ENCODE assay signal across 1 cellular context in the genomic region with DNA sequence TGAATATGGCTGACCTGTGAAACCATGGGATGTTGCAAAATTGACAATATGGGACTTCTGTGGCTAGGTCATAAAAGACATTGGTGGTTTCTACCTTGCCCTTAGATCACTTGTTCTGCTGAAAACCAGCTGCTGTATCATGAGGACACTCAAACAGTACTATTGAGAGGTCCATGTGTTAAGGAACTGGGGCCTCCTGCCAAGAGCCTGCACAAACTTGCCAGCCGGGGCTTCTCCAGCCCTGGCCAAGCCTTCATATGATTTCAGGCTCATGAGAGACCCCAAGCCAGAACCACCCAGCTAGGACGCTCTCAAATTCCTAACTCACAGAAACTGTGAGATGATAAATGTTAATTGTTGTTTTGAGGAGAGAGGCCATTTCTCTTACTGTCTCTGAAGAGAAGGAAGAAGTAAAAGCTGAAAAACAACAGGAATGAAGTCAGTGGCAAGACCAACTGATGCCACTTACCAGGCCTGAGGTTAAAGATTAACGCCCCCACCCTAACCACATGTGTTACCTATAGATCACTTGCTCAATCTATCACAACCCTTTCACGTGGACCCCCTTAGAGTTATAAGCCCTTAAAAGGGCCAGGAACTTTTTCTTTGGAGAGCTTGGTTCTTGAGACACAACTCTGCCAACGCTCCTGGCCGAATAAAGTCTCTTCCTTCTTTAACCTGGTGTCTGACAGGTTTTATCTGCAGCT.
TF ChIP-seq lines count a peak whose summit lies in the region.

No MANE protein-coding gene starts in this region.

TF ChIP-seq in HepG2, 621 proteins besides CTCF, POLR2A, EP300 and RAD21 (continues in another document):
- TF ChIP-seq ZNF350 (CRISPR knock-in tag; IDR thresholded peaks at IDR 0.05; ENCODE audit: borderline replicate concordance, low read depth), result no peak
- peak; percentile 74; the same call in 1 of the 2 replicates for TF ChIP-seq ZBTB20 (CRISPR knock-in tag; IDR thresholded peaks at IDR 0.05; ENCODE audit: borderline replicate concordance, low read depth)
- no peak for TF ChIP-seq HOXA7 (CRISPR knock-in tag; IDR thresholded peaks at IDR 0.05)
- TF ChIP-seq, protein P1, sequence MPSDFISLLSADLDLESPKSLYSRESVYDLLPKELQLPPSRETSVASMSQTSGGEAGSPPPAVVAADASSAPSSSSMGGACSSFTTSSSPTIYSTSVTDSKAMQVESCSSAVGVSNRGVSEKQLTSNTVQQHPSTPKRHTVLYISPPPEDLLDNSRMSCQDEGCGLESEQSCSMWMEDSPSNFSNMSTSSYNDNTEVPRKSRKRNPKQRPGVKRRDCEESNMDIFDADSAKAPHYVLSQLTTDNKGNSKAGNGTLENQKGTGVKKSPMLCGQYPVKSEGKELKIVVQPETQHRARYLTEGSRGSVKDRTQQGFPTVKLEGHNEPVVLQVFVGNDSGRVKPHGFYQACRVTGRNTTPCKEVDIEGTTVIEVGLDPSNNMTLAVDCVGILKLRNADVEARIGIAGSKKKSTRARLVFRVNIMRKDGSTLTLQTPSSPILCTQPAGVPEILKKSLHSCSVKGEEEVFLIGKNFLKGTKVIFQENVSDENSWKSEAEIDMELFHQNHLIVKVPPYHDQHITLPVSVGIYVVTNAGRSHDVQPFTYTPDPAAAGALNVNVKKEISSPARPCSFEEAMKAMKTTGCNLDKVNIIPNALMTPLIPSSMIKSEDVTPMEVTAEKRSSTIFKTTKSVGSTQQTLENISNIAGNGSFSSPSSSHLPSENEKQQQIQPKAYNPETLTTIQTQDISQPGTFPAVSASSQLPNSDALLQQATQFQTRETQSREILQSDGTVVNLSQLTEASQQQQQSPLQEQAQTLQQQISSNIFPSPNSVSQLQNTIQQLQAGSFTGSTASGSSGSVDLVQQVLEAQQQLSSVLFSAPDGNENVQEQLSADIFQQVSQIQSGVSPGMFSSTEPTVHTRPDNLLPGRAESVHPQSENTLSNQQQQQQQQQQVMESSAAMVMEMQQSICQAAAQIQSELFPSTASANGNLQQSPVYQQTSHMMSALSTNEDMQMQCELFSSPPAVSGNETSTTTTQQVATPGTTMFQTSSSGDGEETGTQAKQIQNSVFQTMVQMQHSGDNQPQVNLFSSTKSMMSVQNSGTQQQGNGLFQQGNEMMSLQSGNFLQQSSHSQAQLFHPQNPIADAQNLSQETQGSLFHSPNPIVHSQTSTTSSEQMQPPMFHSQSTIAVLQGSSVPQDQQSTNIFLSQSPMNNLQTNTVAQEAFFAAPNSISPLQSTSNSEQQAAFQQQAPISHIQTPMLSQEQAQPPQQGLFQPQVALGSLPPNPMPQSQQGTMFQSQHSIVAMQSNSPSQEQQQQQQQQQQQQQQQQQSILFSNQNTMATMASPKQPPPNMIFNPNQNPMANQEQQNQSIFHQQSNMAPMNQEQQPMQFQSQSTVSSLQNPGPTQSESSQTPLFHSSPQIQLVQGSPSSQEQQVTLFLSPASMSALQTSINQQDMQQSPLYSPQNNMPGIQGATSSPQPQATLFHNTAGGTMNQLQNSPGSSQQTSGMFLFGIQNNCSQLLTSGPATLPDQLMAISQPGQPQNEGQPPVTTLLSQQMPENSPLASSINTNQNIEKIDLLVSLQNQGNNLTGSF (CRISPR knock-in tag; IDR thresholded peaks at IDR 0.05), result no peak
- no peak for TF ChIP-seq ZNF607 (CRISPR knock-in tag; IDR thresholded peaks at IDR 0.05; ENCODE audit: borderline replicate concordance)
- TF ChIP-seq KAT8 (CRISPR knock-in tag; IDR thresholded peaks at IDR 0.05), result 0 out of 2 replicates have a peak, but pooled peaks have one; percentile 30
- TF ChIP-seq ZNF563 (CRISPR knock-in tag; IDR thresholded peaks at IDR 0.05), result no peak
- 0 out of 2 replicates have a peak, but pooled peaks have one; percentile 31 for TF ChIP-seq SOX5 (CRISPR knock-in tag; IDR thresholded peaks at IDR 0.05; ENCODE audit: borderline replicate concordance)
- TF ChIP-seq MAF1 (CRISPR knock-in tag; IDR thresholded peaks at IDR 0.05; ENCODE audit: borderline replicate concordance), result no peak
- TF ChIP-seq SIN3B (IDR thresholded peaks at IDR 0.05; ENCODE audit: low read length), result no peak
- TF ChIP-seq JARID2 (CRISPR knock-in tag; IDR thresholded peaks at IDR 0.05; ENCODE audit: insufficient replicate concordance), result no peak
- no peak for TF ChIP-seq NFRKB (IDR thresholded peaks at IDR 0.05)
- TF ChIP-seq CEBPG (CRISPR knock-in tag; IDR thresholded peaks at IDR 0.05), result peak; percentile 46; the same call in 1 of the 2 replicates
- TF ChIP-seq ZNF124 (CRISPR knock-in tag; IDR thresholded peaks at IDR 0.05), result peak; percentile 94
- TF ChIP-seq KDM1A (CRISPR knock-in tag; IDR thresholded peaks at IDR 0.05), result no peak
- TF ChIP-seq, protein P2, sequence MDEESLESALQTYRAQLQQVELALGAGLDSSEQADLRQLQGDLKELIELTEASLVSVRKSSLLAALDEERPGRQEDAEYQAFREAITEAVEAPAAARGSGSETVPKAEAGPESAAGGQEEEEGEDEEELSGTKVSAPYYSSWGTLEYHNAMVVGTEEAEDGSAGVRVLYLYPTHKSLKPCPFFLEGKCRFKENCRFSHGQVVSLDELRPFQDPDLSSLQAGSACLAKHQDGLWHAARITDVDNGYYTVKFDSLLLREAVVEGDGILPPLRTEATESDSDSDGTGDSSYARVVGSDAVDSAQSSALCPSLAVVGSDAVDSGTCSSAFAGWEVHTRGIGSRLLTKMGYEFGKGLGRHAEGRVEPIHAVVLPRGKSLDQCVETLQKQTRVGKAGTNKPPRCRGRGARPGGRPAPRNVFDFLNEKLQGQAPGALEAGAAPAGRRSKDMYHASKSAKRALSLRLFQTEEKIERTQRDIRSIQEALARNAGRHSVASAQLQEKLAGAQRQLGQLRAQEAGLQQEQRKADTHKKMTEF (CRISPR knock-in tag; IDR thresholded peaks at IDR 0.05), result peak; percentile 45; the same call in 1 of the 2 replicates
- peak; percentile 34; the same call in 1 of the 2 replicates for TF ChIP-seq CEBPB (IDR thresholded peaks at IDR 0.05; ENCODE audit: borderline replicate concordance, low read depth, low read length)
- TF ChIP-seq, protein P3, sequence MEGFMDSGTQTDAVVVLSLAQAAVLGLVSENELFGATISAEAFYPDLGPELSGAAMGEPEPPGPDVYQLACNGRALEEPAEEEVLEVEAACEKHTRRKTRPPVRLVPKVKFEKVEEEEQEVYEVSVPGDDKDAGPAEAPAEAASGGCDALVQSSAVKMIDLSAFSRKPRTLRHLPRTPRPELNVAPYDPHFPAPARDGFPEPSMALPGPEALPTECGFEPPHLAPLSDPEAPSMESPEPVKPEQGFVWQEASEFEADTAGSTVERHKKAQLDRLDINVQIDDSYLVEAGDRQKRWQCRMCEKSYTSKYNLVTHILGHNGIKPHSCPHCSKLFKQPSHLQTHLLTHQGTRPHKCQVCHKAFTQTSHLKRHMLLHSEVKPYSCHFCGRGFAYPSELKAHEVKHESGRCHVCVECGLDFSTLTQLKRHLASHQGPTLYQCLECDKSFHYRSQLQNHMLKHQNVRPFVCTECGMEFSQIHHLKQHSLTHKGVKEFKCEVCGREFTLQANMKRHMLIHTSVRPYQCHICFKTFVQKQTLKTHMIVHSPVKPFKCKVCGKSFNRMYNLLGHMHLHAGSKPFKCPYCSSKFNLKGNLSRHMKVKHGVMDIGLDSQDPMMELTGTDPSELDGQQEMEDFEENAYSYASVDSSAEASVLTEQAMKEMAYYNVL (CRISPR knock-in tag; IDR thresholded peaks at IDR 0.05; ENCODE audit: borderline replicate concordance), result no peak
- peak; percentile 83; the same call in 1 of the 2 replicates for TF ChIP-seq GATAD2A (CRISPR knock-in tag; IDR thresholded peaks at IDR 0.05)
- TF ChIP-seq ERF (CRISPR knock-in tag; IDR thresholded peaks at IDR 0.05), result 0 out of 2 replicates have a peak, but pooled peaks have one; percentile 6
- TF ChIP-seq MED1 (CRISPR knock-in tag; IDR thresholded peaks at IDR 0.05), result peak; percentile 2; the same call in 1 of the 2 replicates
- TF ChIP-seq, protein P4, sequence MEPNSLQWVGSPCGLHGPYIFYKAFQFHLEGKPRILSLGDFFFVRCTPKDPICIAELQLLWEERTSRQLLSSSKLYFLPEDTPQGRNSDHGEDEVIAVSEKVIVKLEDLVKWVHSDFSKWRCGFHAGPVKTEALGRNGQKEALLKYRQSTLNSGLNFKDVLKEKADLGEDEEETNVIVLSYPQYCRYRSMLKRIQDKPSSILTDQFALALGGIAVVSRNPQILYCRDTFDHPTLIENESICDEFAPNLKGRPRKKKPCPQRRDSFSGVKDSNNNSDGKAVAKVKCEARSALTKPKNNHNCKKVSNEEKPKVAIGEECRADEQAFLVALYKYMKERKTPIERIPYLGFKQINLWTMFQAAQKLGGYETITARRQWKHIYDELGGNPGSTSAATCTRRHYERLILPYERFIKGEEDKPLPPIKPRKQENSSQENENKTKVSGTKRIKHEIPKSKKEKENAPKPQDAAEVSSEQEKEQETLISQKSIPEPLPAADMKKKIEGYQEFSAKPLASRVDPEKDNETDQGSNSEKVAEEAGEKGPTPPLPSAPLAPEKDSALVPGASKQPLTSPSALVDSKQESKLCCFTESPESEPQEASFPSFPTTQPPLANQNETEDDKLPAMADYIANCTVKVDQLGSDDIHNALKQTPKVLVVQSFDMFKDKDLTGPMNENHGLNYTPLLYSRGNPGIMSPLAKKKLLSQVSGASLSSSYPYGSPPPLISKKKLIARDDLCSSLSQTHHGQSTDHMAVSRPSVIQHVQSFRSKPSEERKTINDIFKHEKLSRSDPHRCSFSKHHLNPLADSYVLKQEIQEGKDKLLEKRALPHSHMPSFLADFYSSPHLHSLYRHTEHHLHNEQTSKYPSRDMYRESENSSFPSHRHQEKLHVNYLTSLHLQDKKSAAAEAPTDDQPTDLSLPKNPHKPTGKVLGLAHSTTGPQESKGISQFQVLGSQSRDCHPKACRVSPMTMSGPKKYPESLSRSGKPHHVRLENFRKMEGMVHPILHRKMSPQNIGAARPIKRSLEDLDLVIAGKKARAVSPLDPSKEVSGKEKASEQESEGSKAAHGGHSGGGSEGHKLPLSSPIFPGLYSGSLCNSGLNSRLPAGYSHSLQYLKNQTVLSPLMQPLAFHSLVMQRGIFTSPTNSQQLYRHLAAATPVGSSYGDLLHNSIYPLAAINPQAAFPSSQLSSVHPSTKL (CRISPR knock-in tag; IDR thresholded peaks at IDR 0.05), result peak; percentile 47; the same call in 1 of the 2 replicates
- TF ChIP-seq, protein P5, sequence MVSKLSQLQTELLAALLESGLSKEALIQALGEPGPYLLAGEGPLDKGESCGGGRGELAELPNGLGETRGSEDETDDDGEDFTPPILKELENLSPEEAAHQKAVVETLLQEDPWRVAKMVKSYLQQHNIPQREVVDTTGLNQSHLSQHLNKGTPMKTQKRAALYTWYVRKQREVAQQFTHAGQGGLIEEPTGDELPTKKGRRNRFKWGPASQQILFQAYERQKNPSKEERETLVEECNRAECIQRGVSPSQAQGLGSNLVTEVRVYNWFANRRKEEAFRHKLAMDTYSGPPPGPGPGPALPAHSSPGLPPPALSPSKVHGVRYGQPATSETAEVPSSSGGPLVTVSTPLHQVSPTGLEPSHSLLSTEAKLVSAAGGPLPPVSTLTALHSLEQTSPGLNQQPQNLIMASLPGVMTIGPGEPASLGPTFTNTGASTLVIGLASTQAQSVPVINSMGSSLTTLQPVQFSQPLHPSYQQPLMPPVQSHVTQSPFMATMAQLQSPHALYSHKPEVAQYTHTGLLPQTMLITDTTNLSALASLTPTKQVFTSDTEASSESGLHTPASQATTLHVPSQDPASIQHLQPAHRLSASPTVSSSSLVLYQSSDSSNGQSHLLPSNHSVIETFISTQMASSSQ (IDR thresholded peaks at IDR 0.05; ENCODE audit: low read depth), result peak; percentile 88
- TF ChIP-seq, protein P5 (CRISPR knock-in tag; IDR thresholded peaks at IDR 0.05; ENCODE audit: borderline replicate concordance), result peak; percentile 54; the same call in 1 of the 2 replicates
- TF ChIP-seq, protein P6, sequence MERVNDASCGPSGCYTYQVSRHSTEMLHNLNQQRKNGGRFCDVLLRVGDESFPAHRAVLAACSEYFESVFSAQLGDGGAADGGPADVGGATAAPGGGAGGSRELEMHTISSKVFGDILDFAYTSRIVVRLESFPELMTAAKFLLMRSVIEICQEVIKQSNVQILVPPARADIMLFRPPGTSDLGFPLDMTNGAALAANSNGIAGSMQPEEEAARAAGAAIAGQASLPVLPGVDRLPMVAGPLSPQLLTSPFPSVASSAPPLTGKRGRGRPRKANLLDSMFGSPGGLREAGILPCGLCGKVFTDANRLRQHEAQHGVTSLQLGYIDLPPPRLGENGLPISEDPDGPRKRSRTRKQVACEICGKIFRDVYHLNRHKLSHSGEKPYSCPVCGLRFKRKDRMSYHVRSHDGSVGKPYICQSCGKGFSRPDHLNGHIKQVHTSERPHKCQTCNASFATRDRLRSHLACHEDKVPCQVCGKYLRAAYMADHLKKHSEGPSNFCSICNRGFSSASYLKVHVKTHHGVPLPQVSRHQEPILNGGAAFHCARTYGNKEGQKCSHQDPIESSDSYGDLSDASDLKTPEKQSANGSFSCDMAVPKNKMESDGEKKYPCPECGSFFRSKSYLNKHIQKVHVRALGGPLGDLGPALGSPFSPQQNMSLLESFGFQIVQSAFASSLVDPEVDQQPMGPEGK (CRISPR knock-in tag; IDR thresholded peaks at IDR 0.05), result peak; percentile 23; the same call in 1 of the 2 replicates
- TF ChIP-seq, protein P7, sequence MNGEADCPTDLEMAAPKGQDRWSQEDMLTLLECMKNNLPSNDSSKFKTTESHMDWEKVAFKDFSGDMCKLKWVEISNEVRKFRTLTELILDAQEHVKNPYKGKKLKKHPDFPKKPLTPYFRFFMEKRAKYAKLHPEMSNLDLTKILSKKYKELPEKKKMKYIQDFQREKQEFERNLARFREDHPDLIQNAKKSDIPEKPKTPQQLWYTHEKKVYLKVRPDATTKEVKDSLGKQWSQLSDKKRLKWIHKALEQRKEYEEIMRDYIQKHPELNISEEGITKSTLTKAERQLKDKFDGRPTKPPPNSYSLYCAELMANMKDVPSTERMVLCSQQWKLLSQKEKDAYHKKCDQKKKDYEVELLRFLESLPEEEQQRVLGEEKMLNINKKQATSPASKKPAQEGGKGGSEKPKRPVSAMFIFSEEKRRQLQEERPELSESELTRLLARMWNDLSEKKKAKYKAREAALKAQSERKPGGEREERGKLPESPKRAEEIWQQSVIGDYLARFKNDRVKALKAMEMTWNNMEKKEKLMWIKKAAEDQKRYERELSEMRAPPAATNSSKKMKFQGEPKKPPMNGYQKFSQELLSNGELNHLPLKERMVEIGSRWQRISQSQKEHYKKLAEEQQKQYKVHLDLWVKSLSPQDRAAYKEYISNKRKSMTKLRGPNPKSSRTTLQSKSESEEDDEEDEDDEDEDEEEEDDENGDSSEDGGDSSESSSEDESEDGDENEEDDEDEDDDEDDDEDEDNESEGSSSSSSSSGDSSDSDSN (CRISPR knock-in tag; IDR thresholded peaks at IDR 0.05), result no peak; the same call in 1 of the 2 replicates
- TF ChIP-seq ATF7-NPFF (CRISPR knock-in tag; IDR thresholded peaks at IDR 0.05; ENCODE audit: low read depth), result no peak
- no peak for TF ChIP-seq SMAD1 (CRISPR knock-in tag; IDR thresholded peaks at IDR 0.05; ENCODE audit: borderline replicate concordance, low read depth)
- 0 out of 2 replicates have a peak, but pooled peaks have one; percentile 11 for TF ChIP-seq BCL6 (CRISPR knock-in tag; IDR thresholded peaks at IDR 0.05)
